1 cellular context compared by ENCODE assay signal in the genomic region with DNA sequence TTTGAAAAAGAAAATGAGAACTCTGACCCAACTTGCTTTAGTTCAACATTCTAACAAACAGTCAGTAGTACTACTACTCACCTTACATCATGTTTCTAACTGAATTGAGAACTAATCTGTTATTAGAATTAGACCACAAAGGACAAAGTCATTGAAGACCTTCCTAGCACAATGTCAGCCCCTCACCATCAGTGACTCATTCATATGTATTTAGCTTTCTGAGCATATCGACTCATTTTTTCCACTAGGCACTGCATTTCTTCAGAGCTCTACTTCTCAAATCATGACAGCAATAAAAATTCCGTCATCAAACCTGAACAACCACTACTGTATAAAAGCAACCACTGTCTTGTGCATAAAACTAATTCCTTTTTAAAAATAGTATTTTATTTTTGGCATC.
TF ChIP-seq lines count a peak whose summit lies in the region.

No MANE protein-coding gene starts in this region.

TF ChIP-seq in GM23338, 12 proteins besides CTCF, POLR2A, EP300 and RAD21:
- TF ChIP-seq POLR2AphosphoS5 (IDR thresholded peaks at IDR 0.05; ENCODE audit: low read depth) (no peak), STAT1 (IDR thresholded peaks at IDR 0.05; ENCODE audit: unreplicated experiment) (no peak), JUNB (IDR thresholded peaks at IDR 0.05; ENCODE audit: unreplicated experiment) (no peak), ZNF114 (CRISPR knock-in tag; IDR thresholded peaks at IDR 0.05) (no peak)
